Comparison of ENCODE assay signal across 1 cellular context in genomic region chr21:43658769-43659135, GRCh38.
TF ChIP-seq lines count a peak whose summit lies in the region.

No MANE protein-coding gene starts in this region.

TF ChIP-seq in IMR-90, 13 proteins besides CTCF, POLR2A, EP300 and RAD21 (continued from another document):
- no peak for TF ChIP-seq MAFK (IDR thresholded peaks at IDR 0.05; ENCODE audit: low read depth, low read length)
- TF ChIP-seq RFX5 (IDR thresholded peaks at IDR 0.05; ENCODE audit: low read depth, low read length) = no peak
- no peak for TF ChIP-seq USF2 (IDR thresholded peaks at IDR 0.05; ENCODE audit: low read depth, low read length)
- no peak for TF ChIP-seq SMC3 (IDR thresholded peaks at IDR 0.05; ENCODE audit: low read depth, low read length)
- no peak for TF ChIP-seq BHLHE40 (IDR thresholded peaks at IDR 0.05; ENCODE audit: low read depth, low read length)
- no peak for TF ChIP-seq MXI1 (IDR thresholded peaks at IDR 0.05; ENCODE audit: borderline replicate concordance, low read depth, low read length)
- TF ChIP-seq FOS (IDR thresholded peaks at IDR 0.05; ENCODE audit: low read depth, low read length) = no peak
- TF ChIP-seq RCOR1 (IDR thresholded peaks at IDR 0.05; ENCODE audit: insufficient replicate concordance, low read length) = no peak
- TF ChIP-seq MAZ (IDR thresholded peaks at IDR 0.05; ENCODE audit: borderline replicate concordance, low read depth, low read length) = no peak
- TF ChIP-seq CHD1 (IDR thresholded peaks at IDR 0.05; ENCODE audit: low read depth, low read length) = no peak
- TF ChIP-seq NFE2L2 (IDR thresholded peaks at IDR 0.05; ENCODE audit: low read depth, low read length) = no peak
